ENCODE assay signal across 8 cellular contexts in genomic region chr11:45233121-45233803, GRCh38. TPM values are rescaled to one million over a fixed set of nuclear protein-coding genes. Genes with fewer than 3 reads are reported as not detected.
A peak's percentile ranks its signal among the peaks of the same experiment; 100 is the strongest.
DNase-seq lines count a peak whose midpoint lies in the region; ATAC-seq and TF ChIP-seq lines count a peak whose summit lies in the region.

No MANE protein-coding gene starts in this region.

- TF ChIP-seq POLR2A in GM18505 (IDR thresholded peaks at IDR 0.05; ENCODE audit: borderline replicate concordance, extremely low read depth, insufficient read depth, insufficient read length) (no peak), sigmoid colon (IDR thresholded peaks at IDR 0.05) (no peak)

- TF ChIP-seq CTCF in AG04450 (IDR thresholded peaks at IDR 0.05; ENCODE audit: low read depth, low read length), result peak; percentile 86
- TF ChIP-seq CTCF in SU-DHL-6 (IDR thresholded peaks at IDR 0.05; ENCODE audit: insufficient read depth, low read length, poor library complexity, severe bottlenecking), result peak; percentile 78
- peak; percentile 52 to 83 (median 60) for TF ChIP-seq CTCF in sigmoid colon (IDR thresholded peaks at IDR 0.05)

- H3K27ac ChIP-seq in AG04450 (ENCODE audit: low read depth, low read length) (no peak overlapping the region), SU-DHL-6 (ENCODE audit: low read depth, low read length) (no peak overlapping the region), sigmoid colon (no peak overlapping the region)

- H4K20me1 ChIP-seq in SU-DHL-6 (ENCODE audit: low read depth, low read length), result no peaks in the 10 kb centered on the region

- no peaks in the 10 kb centered on the region; the same call in 1 of the 2 replicates for H3K9me3 ChIP-seq in AG04450 (ENCODE audit: control insufficient read depth, insufficient read depth, low read length)
- no peaks in the 10 kb centered on the region for H3K9me3 ChIP-seq in SU-DHL-6 (ENCODE audit: insufficient read depth, low read length)
- no peaks in the 10 kb centered on the region for H3K9me3 ChIP-seq in sigmoid colon

- WGBS in sigmoid colon, 2 donors, result 54 to 62% methylated on average over 17 of the region's 17 CpGs

- H3K4me2 ChIP-seq in SU-DHL-6 (ENCODE audit: low read depth, low read length, poor library complexity, severe bottlenecking), result no peak overlapping the region

- no peaks in the 10 kb centered on the region for H3K79me2 ChIP-seq in SU-DHL-6 (ENCODE audit: insufficient read depth, low read length)

- intact Hi-C loops in left ventricle myocardium superior (cut with micrococcal nuclease) (no loop called here), sigmoid colon (cut with DNase I) (loop anchor here (2.0 to 5.0 kb wide), 2 partner anchors 52 to 121 kb away; no protein-coding TSS in a partner anchor)

- H2AFZ ChIP-seq in SU-DHL-6 (ENCODE audit: low read depth, low read length, severe bottlenecking), result no peak overlapping the region

- no peaks in the 10 kb centered on the region for H3F3A ChIP-seq in SU-DHL-6 (ENCODE audit: insufficient read depth)

- DNase-seq in AG04450 (ENCODE audit: low read depth, low spot score), result peak; percentile 7
- DNase-seq in HuH-7 (ENCODE audit: low spot score), result peak; percentile 91
- DNase-seq in activated naive CD8-positive, alpha-beta T cell treated with anti-CD3 and anti-CD28 coated beads, Interleukin-2, amount 50 U/mL, for 16 hours (ENCODE audit: low read depth, low spot score), result peak; percentile 18
- DNase-seq in left ventricle myocardium superior, result peak; percentile 80
- DNase-seq in sigmoid colon, result peak; percentile 86
- no peak for DNase-seq in DMS114 treated with DMSO at 0.1 percent for 48 hours (lab: John Stamatoyannopoulos, UW; ENCODE audit: unreplicated experiment)

- no peak overlapping the region for H3K9ac ChIP-seq in SU-DHL-6 (ENCODE audit: low read length)

- H3K4me1 ChIP-seq in sigmoid colon, result peaks cover 0 to 4% (median 0%) of the 10 kb centered on the region in 4 donors

- POLR2A ChIA-PET in AG04450 (lab: Yijun Ruan, JAX), result no interaction called here

- no peak for TF ChIP-seq EP300 in sigmoid colon (IDR thresholded peaks at IDR 0.05)

- H3K27me3 ChIP-seq in AG04450 (ENCODE audit: control insufficient read depth, insufficient read depth, low read length) (peaks cover 7% of the 10 kb centered on the region), SU-DHL-6 (ENCODE audit: low read length) (no peaks in the 10 kb centered on the region), sigmoid colon (no peaks in the 10 kb centered on the region)

- H3K4me3 ChIP-seq in AG04450 (ENCODE audit: low read depth, low read length) (no peak overlapping the region), SU-DHL-6 (ENCODE audit: insufficient read depth, low read length, poor library complexity, severe bottlenecking) (no peak overlapping the region), sigmoid colon (no peak overlapping the region)

- no peaks in the 10 kb centered on the region for H3K9me2 ChIP-seq in SU-DHL-6 (replicated peaks; ENCODE audit: insufficient read depth, low read length)

- CTCF ChIA-PET in AG04450 (lab: Charles Lee), result interaction anchor here (0.8 to 1.9 kb wide), 11 partner anchors 11 to 128 kb away, joined by 3 to 7 read pairs (median 4); no protein-coding TSS in a partner anchor

- ATAC-seq in GM18505 (IDR thresholded peaks at IDR 0.05; ENCODE audit: unreplicated experiment) (peak; percentile 75), left ventricle myocardium superior (peak; percentile 69)

- no peaks in the 10 kb centered on the region for H3K36me3 ChIP-seq in SU-DHL-6 (ENCODE audit: low read length)
- peaks cover 0 to 3% (median 0%) of the 10 kb centered on the region in 4 donors for H3K36me3 ChIP-seq in sigmoid colon

RNA-seq across cellular contexts. Expression of gene SYT13, which starts 52.9 kb away (rescaled TPM):
- not detected in 2 replicates for polyA plus RNA-seq in AG04450 (2011; rRNA removed)
- not detected in 2 replicates for polyA minus RNA-seq in AG04450 (2011; rRNA and poly(A)+ RNA removed)
- 6.9 TPM for total RNA-seq in left ventricle myocardium superior
- 1 to 10 TPM; 2.0 to 5.4 (median 4.1) TPM for total RNA-seq in sigmoid colon
- 1 to 10 TPM; 2.4 to 8.1 (median 3.2) TPM for polyA plus RNA-seq in sigmoid colon
